ENCODE assay signal across 8 cellular contexts in the genomic region with DNA sequence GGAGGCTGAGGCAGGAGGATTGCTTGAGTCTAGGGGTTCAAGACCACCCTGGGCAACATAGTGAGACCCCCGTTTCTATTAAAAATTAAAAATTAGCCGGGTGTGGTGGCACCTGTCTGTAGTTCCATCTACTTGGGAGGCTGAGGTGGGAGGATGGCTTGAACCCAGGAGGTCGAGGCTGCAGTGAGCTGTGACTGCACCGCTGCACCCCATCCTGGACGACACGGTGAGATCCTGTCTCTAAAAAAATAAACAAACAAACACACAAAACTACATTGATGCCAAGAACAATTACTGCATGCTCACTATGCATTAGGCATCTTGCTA. TPM values are rescaled to one million over a fixed set of nuclear protein-coding genes. Genes with fewer than 3 reads are reported as not detected.
DNase-seq lines count a peak whose midpoint lies in the region; ATAC-seq and TF ChIP-seq lines count a peak whose summit lies in the region.

No MANE protein-coding gene starts in this region.

- 43 to 47% methylated on average over 4 to 6 of the region's 6 CpGs for WGBS in esophagus squamous epithelium, 2 donors

- H3K9ac ChIP-seq in DND-41 (ENCODE audit: low read depth, low read length) = peak overlapping the region; percentile 50
- no peak overlapping the region for H3K9ac ChIP-seq in parathyroid adenoma

- no peaks in the 10 kb centered on the region for H3K36me3 ChIP-seq in DND-41 (ENCODE audit: insufficient read depth, low read length)
- H3K36me3 ChIP-seq in SJCRH30 = no peaks in the 10 kb centered on the region
- no peaks in the 10 kb centered on the region for H3K36me3 ChIP-seq in esophagus squamous epithelium
- no peaks in the 10 kb centered on the region for H3K36me3 ChIP-seq in parathyroid adenoma (ENCODE audit: control insufficient read depth, insufficient read depth, low read length)

- H3K4me1 ChIP-seq in DND-41 (ENCODE audit: insufficient read depth, low read length) (peaks cover 55% of the 10 kb centered on the region), SJCRH30 (peaks cover 29% of the 10 kb centered on the region), esophagus squamous epithelium (peaks cover 18 to 71% (median 24%) of the 10 kb centered on the region in 3 donors), parathyroid adenoma (peaks cover 10% of the 10 kb centered on the region)

- H3K4me2 ChIP-seq in DND-41 (ENCODE audit: insufficient read depth, low read length) (peak overlapping the region; percentile 91), parathyroid adenoma (ENCODE audit: low read length) (peak overlapping the region; percentile 60)

- H2AFZ ChIP-seq in DND-41 (ENCODE audit: low read depth, low read length) (peak overlapping the region; percentile 78), parathyroid adenoma (peak overlapping the region; percentile 54)

- H4K20me1 ChIP-seq in DND-41 (ENCODE audit: insufficient read depth, low read length) = peaks cover 14% of the 10 kb centered on the region

- H3K4me3 ChIP-seq in DND-41 (ENCODE audit: low read depth in 1 of 2, low read length in 2 of 2) (peak overlapping the region; percentile 24 to 65; a peak in 3 of 4 replicates), SJCRH30 (peak overlapping the region; percentile 80), esophagus squamous epithelium (peak overlapping the region; percentile 68 to 97 (median 78)), parathyroid adenoma (ENCODE audit: low read depth, low read length) (peak overlapping the region; percentile 52)

- H3K27me3 ChIP-seq in DND-41 (ENCODE audit: insufficient read depth, low read length, poor library complexity) = no peaks in the 10 kb centered on the region
- H3K27me3 ChIP-seq in SJCRH30 = no peaks in the 10 kb centered on the region
- H3K27me3 ChIP-seq in esophagus squamous epithelium = no peaks in the 10 kb centered on the region
- H3K27me3 ChIP-seq in parathyroid adenoma (ENCODE audit: control insufficient read depth, insufficient read depth, low read length) = no peaks in the 10 kb centered on the region

- H3K9me3 ChIP-seq in DND-41 (ENCODE audit: insufficient read depth, low read length, severe bottlenecking) (no peaks in the 10 kb centered on the region), SJCRH30 (replicated peaks) (no peaks in the 10 kb centered on the region), esophagus squamous epithelium (no peaks in the 10 kb centered on the region), parathyroid adenoma (ENCODE audit: control insufficient read depth, low read length) (no peaks in the 10 kb centered on the region)

- intact Hi-C loops in esophagus squamous epithelium (cut with DNase I) = no loop called here

- H3K27ac ChIP-seq in DND-41 (ENCODE audit: low read length) = peak overlapping the region; percentile 61
- H3K27ac ChIP-seq in SJCRH30 = no peak overlapping the region
- peak overlapping the region; percentile 63 to 89 (median 84) for H3K27ac ChIP-seq in esophagus squamous epithelium
- no peak overlapping the region for H3K27ac ChIP-seq in parathyroid adenoma

- no peak for TF ChIP-seq CTCF in DND-41 (IDR thresholded peaks at IDR 0.05; ENCODE audit: borderline replicate concordance, extremely low read depth, low read length, poor library complexity, severe bottlenecking)
- TF ChIP-seq CTCF in esophagus squamous epithelium (IDR thresholded peaks at IDR 0.05) = no peak
- no peak for TF ChIP-seq CTCF in parathyroid adenoma (IDR thresholded peaks at IDR 0.05)

- H3K79me2 ChIP-seq in DND-41 (ENCODE audit: insufficient read depth, low read length) (peaks cover 11% of the 10 kb centered on the region), parathyroid adenoma (peaks cover 2% of the 10 kb centered on the region)

- no peak for DNase-seq in DND-41
- no peak for DNase-seq in SJCRH30
- DNase-seq in esophagus squamous epithelium (lab: John Stamatoyannopoulos, UW) = no peak
- DNase-seq in dermis blood vessel endothelial cell = no peak
- no peak for DNase-seq in NCI-H2196 treated with DMSO at 0.1 percent for 48 hours (lab: John Stamatoyannopoulos, UW; ENCODE audit: unreplicated experiment)
- no peak for DNase-seq in superior temporal gyrus (ENCODE audit: extremely low spot score)
- DNase-seq in OCI-M1 (lab: John Stamatoyannopoulos, UW) = no peak

- TF ChIP-seq POLR2A in esophagus squamous epithelium (IDR thresholded peaks at IDR 0.05) = no peak

- no peak for ATAC-seq in DND-41 (ENCODE audit: insufficient read depth, low read depth)

RNA-seq across cellular contexts. Expression of a gene that starts 0.8 kb away (rescaled TPM):
- total RNA-seq in SJCRH30 (2014; rRNA removed; shearing (Covaris generic)) = 7.4 and 7.8 TPM in 2 replicates
- total RNA-seq in esophagus squamous epithelium = 10 to 100 TPM in 1 of 4 donors, 1 to 10 TPM in 3; 1.5 to 11.8 (median 5.0) TPM
- total RNA-seq in dermis blood vessel endothelial cell = 6.8 and 21.5 TPM in 2 replicates

RNA-seq across cellular contexts. Expression of a gene that starts 48.0 kb away (rescaled TPM):
- total RNA-seq in SJCRH30 (2014; rRNA removed; shearing (Covaris generic)) = 205 and 212 TPM in 2 replicates
- total RNA-seq in esophagus squamous epithelium (100 to 1,000 TPM; 127 to 155 (median 136) TPM), dermis blood vessel endothelial cell (250 and 320 TPM in 2 replicates)

Comparison
In these comparisons a context has a peak if more than half of its experiments do, and no peak if none do; other contexts are left out.
1. H3K27ac ChIP-seq: peak in DND-41 (single experiment) and esophagus squamous epithelium (4 of 4); none in SJCRH30 (single experiment) and parathyroid adenoma (single experiment).
2. Peak in every context shown above with its lines, with median percentiles within 50 percentile points of each other: H3K4me3 ChIP-seq.